In genomic region chr11:95068549-95068948, GRCh38 we compare ENCODE assay signal across 9 cellular contexts. TPM values are rescaled to one million over a fixed set of nuclear protein-coding genes. Genes with fewer than 3 reads are reported as not detected.
DNase-seq lines count a peak whose midpoint lies in the region; ATAC-seq and TF ChIP-seq lines count a peak whose summit lies in the region.
"Had no signal": no experiment of that assay in that cellular context is flagged by ENCODE, and none has a peak within 500 bp of the region (broad histone marks: within the 10 kb centered on the region; RNA-seq: fewer than 3 reads in every experiment).

No MANE protein-coding gene starts in this region.

- H3K36me3 ChIP-seq in WERI-Rb-1 = peaks cover 4% of the 10 kb centered on the region; the same call in 1 of the 2 replicates

- no peak for TF ChIP-seq CTCF in WERI-Rb-1 (IDR thresholded peaks at IDR 0.05; ENCODE audit: low read depth, low read length)

- H3K9me3 ChIP-seq in WERI-Rb-1 (ENCODE audit: severe bottlenecking) = no peaks in the 10 kb centered on the region

- DNase-seq in AG08396 (ENCODE audit: low spot score) = peak; percentile 72
- DNase-seq in NCI-H2196 treated with DMSO at 0.1 percent for 48 hours (lab: John Stamatoyannopoulos, UW; ENCODE audit: unreplicated experiment) = peak; percentile 88
- peak; percentile 75 for DNase-seq in WERI-Rb-1
- DNase-seq in cerebellum (ENCODE audit: low spot score) = peak; percentile 73
- peak; percentile 61 to 71 for DNase-seq in stimulated activated CD4-positive, alpha-beta T cell treated with anti-CD3 and anti-CD28 coated beads, Interleukin-2, amount 100 ng/mL, for 24 hours

- H3K27me3 ChIP-seq in WERI-Rb-1 (ENCODE audit: insufficient read depth, low read depth, severe bottlenecking) (no peaks in the 10 kb centered on the region), layer of hippocampus (ENCODE audit: control insufficient read depth, insufficient read depth, low read length) (no peaks in the 10 kb centered on the region)

- H3K4me3 ChIP-seq in WERI-Rb-1 (ENCODE audit: low read depth, low read length) = peak overlapping the region; percentile 99

- H3K27ac ChIP-seq in WERI-Rb-1 (peak overlapping the region; percentile 91), layer of hippocampus (ENCODE audit: low read depth, low read length) (peak overlapping the region; percentile 65)

- peak; percentile 70 for ATAC-seq in GM18870 (IDR thresholded peaks at IDR 0.05; ENCODE audit: unreplicated experiment)
- ATAC-seq in HG03097 (IDR thresholded peaks at IDR 0.05; ENCODE audit: low FRiP score, unreplicated experiment) = peak; percentile 62

RNA-seq across cellular contexts. Expression of gene SRSF8, which starts 1.8 kb away (rescaled TPM):
- total RNA-seq in cerebellum = 29.7 TPM

RNA-seq across cellular contexts. Expression of gene KDM4F, which starts 19.3 kb away (rescaled TPM):
- total RNA-seq in cerebellum = not detected
- total RNA-seq: T-helper 1 cell treated with Interleukin-12 subunit alpha and Interleukin-12 subunit beta and Interleukin-4 antibody, amounts not matched to agents 30 ng/mL and 1 ng/mL, for 36 hours had no signal

RNA-seq across cellular contexts. Expression of gene ENDOD1, which starts 21.1 kb away (rescaled TPM):
- total RNA-seq in cerebellum = 15.3 TPM

RNA-seq across cellular contexts. Expression of gene KDM4E, which starts 43.5 kb away (rescaled TPM):
- total RNA-seq in cerebellum = not detected
- total RNA-seq: T-helper 1 cell treated with Interleukin-12 subunit alpha and Interleukin-12 subunit beta and Interleukin-4 antibody, amounts not matched to agents 30 ng/mL and 1 ng/mL, for 36 hours had no signal

Comparison
In these comparisons a context has a peak if more than half of its experiments do, and no peak if none do; other contexts are left out.
1. Peak in every context shown above with its lines: DNase-seq, ATAC-seq, H3K4me3 ChIP-seq and H3K27ac ChIP-seq.